10 cellular contexts compared by ENCODE assay signal in the genomic region with DNA sequence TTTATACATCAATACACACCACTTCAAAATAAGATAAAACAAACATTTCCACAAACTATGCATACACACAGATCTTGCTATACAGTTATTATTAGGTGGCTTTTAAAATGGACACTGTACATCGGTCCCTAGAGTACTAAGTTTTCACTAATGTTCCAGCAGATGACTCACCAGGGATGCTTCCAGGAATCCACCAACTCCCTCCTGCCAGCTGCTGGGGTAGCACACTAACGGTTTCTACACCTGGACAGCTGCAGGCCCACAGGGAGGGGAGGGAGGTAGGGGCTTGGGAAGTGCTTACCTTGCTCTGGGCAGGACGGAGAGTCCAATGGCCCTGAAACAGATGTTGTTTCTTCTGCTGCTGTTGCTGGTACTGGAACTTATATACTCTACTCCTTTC. TPM values are rescaled to one million over a fixed set of nuclear protein-coding genes. Genes with fewer than 3 reads are reported as not detected.
DNase-seq lines count a peak whose midpoint lies in the region; ATAC-seq and TF ChIP-seq lines count a peak whose summit lies in the region.
"Had no signal": no experiment of that assay in that cellular context is flagged by ENCODE, and none has a peak within 500 bp of the region (broad histone marks: within the 10 kb centered on the region; RNA-seq: fewer than 3 reads in every experiment).

Gene IL12B, minus strand, starts transcription at position 357 of the 400 bp plus-strand sequence. CDS start 3,705 bp downstream, outside the sequence.

- CTCF ChIA-PET in IMR-90 (lab: Yijun Ruan, JAX) = no interaction called here

- peak within 1 kb of the TSS; percentile 73; the same call in 1 of the 2 replicates for H3K27ac ChIP-seq in BLaER1
- H3K27ac ChIP-seq in IMR-90 (ENCODE audit: insufficient read depth, low read length) = no peak within 1 kb of the TSS
- H3K27ac ChIP-seq in breast epithelium = no peak within 1 kb of the TSS

- H3K14ac ChIP-seq in IMR-90 (replicated peaks; ENCODE audit: low read depth, low read length) = 0 out of 2 replicates have a peak within 1 kb of the TSS, but pooled peaks have one; percentile 22

- dilution Hi-C loops in IMR-90 (cut with HindIII; ENCODE audit: low sequenced_read_pairs, unreplicated experiment) = no loop called here

- no peak within 1 kb of the TSS for H4K5ac ChIP-seq in IMR-90 (ENCODE audit: low read depth, low read length)

- no peak within 1 kb of the TSS for H3K56ac ChIP-seq in IMR-90 (ENCODE audit: extremely low read depth, insufficient read depth, low read length)

- H3K23ac ChIP-seq in IMR-90 (ENCODE audit: low read depth, low read length) = no peak within 1 kb of the TSS

- peaks cover 14% of the 10 kb centered on the region for H3K9me1 ChIP-seq in IMR-90 (ENCODE audit: insufficient read depth, low read length)

- no peak within 1 kb of the TSS; the same call in 1 of the 2 replicates for H3K4ac ChIP-seq in IMR-90 (ENCODE audit: low read depth, low read length)

- no peak within 1 kb of the TSS for H3K18ac ChIP-seq in IMR-90 (ENCODE audit: low read depth, low read length)

- BruUV-seq in IMR-90 (replicated peaks; lab: Mats Ljungman, UMichigan) = no TSS peak

- no peak for TF ChIP-seq POLR2A in IMR-90 (IDR thresholded peaks at IDR 0.05; ENCODE audit: low read depth, low read length)
- TF ChIP-seq POLR2A in breast epithelium (IDR thresholded peaks at IDR 0.05) = no peak

- H2AK5ac ChIP-seq in IMR-90 (ENCODE audit: low read depth, low read length) = peak within 1 kb of the TSS; percentile 60; the same call in 1 of the 2 replicates

- H3K4me1 ChIP-seq in BLaER1 (peaks cover 40% of the 10 kb centered on the region), IMR-90 (ENCODE audit: control insufficient read depth, insufficient read depth, low read length) (peaks cover 4% of the 10 kb centered on the region; the same call in 1 of the 2 replicates), breast epithelium (peaks cover 0 to 3% of the 10 kb centered on the region in 2 donors)

- no peak within 1 kb of the TSS for H2BK15ac ChIP-seq in IMR-90 (ENCODE audit: low read depth, low read length)

- no peaks in the 10 kb centered on the region for H3K36me3 Mint-ChIP-seq in natural killer cell treated with Interleukin-12 subunit alpha and Interleukin-12 subunit beta and Interleukin-15 and Interleukin-18, amount 100 ng/mL, for 72 hours

- no peaks in the 10 kb centered on the region for H3K79me1 ChIP-seq in IMR-90 (ENCODE audit: low read depth in 1 of 2, low read length in 2 of 2)

- POLR2A ChIA-PET in IMR-90 (lab: Charles Lee; ENCODE audit: unreplicated experiment) = no interaction called here

- H2AFZ ChIP-seq in IMR-90 (replicated peaks; ENCODE audit: low read length, poor library complexity) = peak within 1 kb of the TSS; percentile 89

- in situ Hi-C loops in IMR-90 (cut with MboI; ENCODE audit: low sequenced_read_pairs) = no loop called here

- H3K4me3 Mint-ChIP-seq in natural killer cell treated with Interleukin-12 subunit alpha and Interleukin-12 subunit beta and Interleukin-15 and Interleukin-18, amount 100 ng/mL, for 72 hours = peak within 1 kb of the TSS; percentile 49

- H4K20me1 ChIP-seq in BLaER1 = no peaks in the 10 kb centered on the region
- H4K20me1 ChIP-seq in IMR-90 (ENCODE audit: insufficient read depth, low read length) = no peaks in the 10 kb centered on the region

- H3K9me3 ChIP-seq in BLaER1 = no peaks in the 10 kb centered on the region
- no peaks in the 10 kb centered on the region for H3K9me3 ChIP-seq in IMR-90 (ENCODE audit: control insufficient read depth, insufficient read depth, low read length)
- no peaks in the 10 kb centered on the region for H3K9me3 ChIP-seq in breast epithelium

- no CpG with 5 or more reads among the region's 3 CpGs for WGBS in IMR-90 (ENCODE audit: extremely low coverage in 2 of 2, insufficient read length in 1 of 2), 2 experiments

- no peaks in the 10 kb centered on the region for H3K27me3 ChIP-seq in BLaER1
- no peaks in the 10 kb centered on the region for H3K27me3 ChIP-seq in IMR-90 (ENCODE audit: control insufficient read depth, insufficient read depth, low read length)
- H3K27me3 ChIP-seq in breast epithelium = peaks cover 0 to 35% of the 10 kb centered on the region in 2 donors

- H3K4me1 Mint-ChIP-seq in natural killer cell treated with Interleukin-12 subunit alpha and Interleukin-12 subunit beta and Interleukin-15 and Interleukin-18, amount 100 ng/mL, for 72 hours (ENCODE audit: low read depth in 2 of 2) = peaks cover 19 to 32% of the 10 kb centered on the region in 2 donors

- H3K4me3 ChIP-seq in BLaER1 (peak within 1 kb of the TSS; percentile 70), IMR-90 (ENCODE audit: insufficient read depth, low read depth, low read length) (no peak within 1 kb of the TSS), breast epithelium (peak within 1 kb of the TSS; percentile 45 to 67 (median 46))

- intact Hi-C loops in IMR-90 (cut with micrococcal nuclease) (loop anchor here (5.0 kb wide), 2 partner anchors 587 to 637 kb away; partner anchors contain the start of gene ADRA1B), breast epithelium (cut with DNase I; ENCODE audit: low total_unique reads) (no loop called here)

- ATAC-seq in IMR-90 (ENCODE audit: low read depth) (peak; percentile 56; the same call in 1 of the 2 replicates), HG02938 (IDR thresholded peaks at IDR 0.05; ENCODE audit: unreplicated experiment) (no peak)
- ATAC-seq in natural killer cell treated with Interleukin-12 subunit alpha and Interleukin-12 subunit beta and Interleukin-15 and Interleukin-18, amount 100 ng/mL, for 72 hours = no peak

- peak within 1 kb of the TSS; percentile 76 for H3K4me2 ChIP-seq in BLaER1
- H3K4me2 ChIP-seq in IMR-90 (ENCODE audit: low read depth, low read length) = peak within 1 kb of the TSS; percentile 34; the same call in 1 of the 2 replicates

- no peak within 1 kb of the TSS; a peak in 1 of 4 replicates for H4K8ac ChIP-seq in IMR-90 (ENCODE audit: low read depth in 2 of 2, low read length in 2 of 2)

- peak; percentile 70 for DNase-seq in IMR-90
- DNase-seq in breast epithelium (ENCODE audit: low spot score in 2 of 2) = no peak
- DNase-seq in natural killer cell treated with Interleukin-12 subunit alpha and Interleukin-12 subunit beta and Interleukin-15 and Interleukin-18, amount 100 ng/mL, for 72 hours (ENCODE audit: low spot score) = no peak
- DNase-seq in effector CD4-positive, alpha-beta T cell = no peak
- no peak for DNase-seq in SW 1271 (lab: John Stamatoyannopoulos, UW)
- DNase-seq in stimulated activated CD4-positive, alpha-beta T cell treated with anti-CD3 and anti-CD28 coated beads, Interleukin-15, amount 100 ng/mL, for 24 hours = no peak
- DNase-seq: OCI-M1; stimulated activated CD8-positive, alpha-beta memory T cell treated with anti-CD3 and anti-CD28 coated beads, Interleukin-4, amount 100 ng/mL, for 48 hours had no signal

- peak within 1 kb of the TSS; percentile 38; the same call in 1 of the 2 replicates for H2BK20ac ChIP-seq in IMR-90 (ENCODE audit: low read depth, low read length)

- H3K36me3 ChIP-seq in BLaER1 (no peaks in the 10 kb centered on the region), IMR-90 (ENCODE audit: control insufficient read depth, insufficient read depth, low read length) (no peaks in the 10 kb centered on the region), breast epithelium (no peaks in the 10 kb centered on the region)

- H2BK120ac ChIP-seq in IMR-90 (ENCODE audit: low read depth, low read length) = peak within 1 kb of the TSS; percentile 14

- no peaks in the 10 kb centered on the region for H3K9me3 Mint-ChIP-seq in natural killer cell treated with Interleukin-12 subunit alpha and Interleukin-12 subunit beta and Interleukin-15 and Interleukin-18, amount 100 ng/mL, for 72 hours

- no peak within 1 kb of the TSS for H4K91ac ChIP-seq in IMR-90 (ENCODE audit: insufficient read depth, low read depth, low read length)

- H2BK5ac ChIP-seq in IMR-90 (ENCODE audit: low read depth, low read length, poor library complexity, severe bottlenecking) = no peak within 1 kb of the TSS

- H3K27me3 Mint-ChIP-seq in natural killer cell treated with Interleukin-12 subunit alpha and Interleukin-12 subunit beta and Interleukin-15 and Interleukin-18, amount 100 ng/mL, for 72 hours = peaks cover 0 to 16% of the 10 kb centered on the region in 2 donors

- no peak within 1 kb of the TSS for H2AK9ac ChIP-seq in IMR-90 (replicated peaks; ENCODE audit: low read depth, low read length, poor library complexity)

- no peak for TF ChIP-seq RAD21 in IMR-90 (IDR thresholded peaks at IDR 0.05; ENCODE audit: low read length)

- H3K27ac Mint-ChIP-seq in natural killer cell treated with Interleukin-12 subunit alpha and Interleukin-12 subunit beta and Interleukin-15 and Interleukin-18, amount 100 ng/mL, for 72 hours = peak within 1 kb of the TSS; percentile 25 to 61

- TF ChIP-seq CTCF in IMR-90 (conservative IDR thresholded peaks at IDR 0.05; ENCODE audit: low read depth, low read length) (no peak), breast epithelium (IDR thresholded peaks at IDR 0.05) (no peak)

- peak within 1 kb of the TSS; percentile 69 for H3K9ac ChIP-seq in BLaER1
- H3K9ac ChIP-seq in IMR-90 (ENCODE audit: low read depth, low read length) = no peak within 1 kb of the TSS; the same call in 1 of the 2 replicates

TF ChIP-seq in IMR-90, 13 proteins besides CTCF, POLR2A, EP300 and RAD21 (continues in another document):
- TF ChIP-seq NFE2L2 (IDR thresholded peaks at IDR 0.05; ENCODE audit: low read depth, low read length) = no peak
- TF ChIP-seq CHD1 (IDR thresholded peaks at IDR 0.05; ENCODE audit: low read depth, low read length) = no peak
- TF ChIP-seq MAZ (IDR thresholded peaks at IDR 0.05; ENCODE audit: borderline replicate concordance, low read depth, low read length) = no peak
- no peak for TF ChIP-seq MXI1 (IDR thresholded peaks at IDR 0.05; ENCODE audit: borderline replicate concordance, low read depth, low read length)
- no peak for TF ChIP-seq MAFK (IDR thresholded peaks at IDR 0.05; ENCODE audit: low read depth, low read length)
- no peak for TF ChIP-seq RCOR1 (IDR thresholded peaks at IDR 0.05; ENCODE audit: insufficient replicate concordance, low read length)
- no peak for TF ChIP-seq RFX5 (IDR thresholded peaks at IDR 0.05; ENCODE audit: low read depth, low read length)
- TF ChIP-seq FOS (IDR thresholded peaks at IDR 0.05; ENCODE audit: low read depth, low read length) = no peak

RNA-seq across cellular contexts. Expression of gene IL12B, which starts in this region (rescaled TPM):
- total RNA-seq in IMR-90 (2012; rRNA removed) (under 0.01 TPM in 1 of 2 replicates, not detected in the other), breast epithelium (not detected)
- polyA plus RNA-seq in IMR-90 (2012; rRNA removed) = 0.03 TPM in 1 of 2 replicates, not detected in the other
- not detected in 2 replicates for polyA plus RNA-seq in IMR-90 (2012; cell fraction: cytosol; rRNA removed)
- 0.07 and 0.17 TPM in 2 replicates for polyA plus RNA-seq in IMR-90 (2012; cell fraction: nucleus; rRNA removed; ENCODE audit: low replicate concordance)
- total RNA-seq in natural killer cell treated with Interleukin-12 subunit alpha and Interleukin-12 subunit beta and Interleukin-15 and Interleukin-18, amount 100 ng/mL, for 72 hours = 1 to 10 TPM in 1 of 2 donors, under 1 TPM in 1; 0.36 to 3.2 TPM

Comparison
In these comparisons a context has a peak if more than half of its experiments do, and no peak if none do; other contexts are left out.
1. Peak in DNase-seq, ATAC-seq and H3K4me2 ChIP-seq in IMR-90; RNA of the gene not detected or under 1 TPM.